Comparison of ENCODE assay signal across 1 cellular context in the genomic region with DNA sequence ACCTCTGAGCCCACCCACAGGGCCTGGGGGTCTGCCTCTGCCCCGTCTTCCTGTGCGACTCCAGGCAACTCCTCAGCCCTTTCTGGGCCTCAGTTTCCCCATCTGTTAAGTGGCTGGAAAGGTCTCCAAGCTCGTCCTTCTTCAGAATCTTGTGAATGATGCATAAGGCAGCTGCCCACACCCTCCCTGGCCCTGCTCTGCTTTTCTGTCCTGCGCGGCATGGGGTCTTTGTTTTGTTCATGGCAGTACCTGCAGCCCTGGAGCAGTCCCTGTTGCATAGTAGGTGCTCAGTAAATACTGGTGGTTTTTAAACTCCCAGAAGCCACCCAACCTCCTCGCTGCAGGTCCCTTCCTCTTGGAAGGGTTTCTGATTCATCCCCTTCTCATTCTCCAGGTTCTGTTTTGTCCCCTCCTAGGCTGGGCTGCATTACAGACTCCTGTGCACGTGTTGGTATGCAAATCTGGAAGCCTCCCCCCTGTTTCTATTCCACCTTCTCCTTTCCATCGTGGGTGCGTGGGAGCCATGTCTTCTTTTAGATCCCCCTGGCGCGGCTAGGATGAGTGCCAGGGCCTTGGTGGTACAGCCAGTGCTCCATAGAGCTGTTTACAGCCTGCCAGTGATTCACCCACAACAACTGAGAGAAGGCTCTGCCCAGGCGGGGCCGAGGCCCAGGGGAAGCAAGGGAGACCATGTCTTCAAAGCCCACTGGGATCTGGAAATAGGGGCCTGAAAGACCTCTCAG.
TF ChIP-seq lines count a peak whose summit lies in the region.

No MANE protein-coding gene starts in this region.

TF ChIP-seq in H1, 55 proteins besides CTCF, POLR2A, EP300 and RAD21:
- TF ChIP-seq TAF1 (IDR thresholded peaks at IDR 0.05; ENCODE audit: low read depth, low read length) (0 out of 2 replicates have a peak, but pooled peaks have one; percentile 1), KDM1A (IDR thresholded peaks at IDR 0.05; ENCODE audit: borderline replicate concordance, low read length) (peak; percentile 47; the same call in 1 of the 2 replicates), POU5F1 (IDR thresholded peaks at IDR 0.05; ENCODE audit: low read depth, low read length) (no peak)
